Comparison of ENCODE assay signal across 1 cellular context in the genomic region with DNA sequence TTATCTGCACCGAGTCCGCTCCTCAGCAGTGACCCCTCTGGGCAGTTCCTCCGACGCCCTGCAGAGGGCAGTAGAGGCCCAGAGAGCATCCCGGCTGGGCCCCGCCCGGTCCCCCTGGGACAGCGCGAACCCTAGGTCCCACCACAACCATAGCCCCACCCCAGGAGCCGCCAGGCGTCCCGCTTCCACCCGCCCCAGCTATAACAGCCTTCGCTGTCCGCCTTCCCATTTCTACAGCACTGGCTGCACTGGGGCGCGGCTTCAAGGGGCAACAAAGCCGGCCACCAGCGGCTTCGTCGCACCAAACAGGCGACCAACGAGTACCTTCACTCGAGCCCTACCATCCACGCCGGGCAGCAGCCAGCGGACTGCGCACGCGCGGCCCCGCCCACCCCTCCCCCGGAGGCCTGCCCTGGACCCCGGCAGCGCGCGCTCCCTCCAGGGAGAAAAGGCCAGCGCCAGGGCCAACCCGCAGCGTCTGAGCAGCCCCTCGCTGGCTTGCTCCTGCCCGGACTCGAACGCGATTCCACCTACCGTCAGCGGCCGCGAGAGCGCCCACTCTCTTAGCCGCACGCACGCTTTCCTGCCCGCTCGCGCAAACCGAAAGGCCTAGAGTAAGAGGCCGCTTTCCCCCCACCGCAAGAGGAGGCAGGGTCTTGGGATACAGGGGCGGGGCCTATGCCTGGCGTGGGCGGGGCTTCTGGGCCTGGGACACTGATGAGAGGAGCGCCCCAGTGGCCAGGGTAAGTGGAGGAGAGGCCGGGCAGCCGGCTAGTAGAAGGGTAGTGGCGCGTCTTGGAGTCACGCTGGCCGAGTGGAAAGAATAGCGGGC.
A peak's percentile ranks its signal among the peaks of the same experiment; 100 is the strongest.
TF ChIP-seq lines count a peak whose summit lies in the region.

A gene with protein sequence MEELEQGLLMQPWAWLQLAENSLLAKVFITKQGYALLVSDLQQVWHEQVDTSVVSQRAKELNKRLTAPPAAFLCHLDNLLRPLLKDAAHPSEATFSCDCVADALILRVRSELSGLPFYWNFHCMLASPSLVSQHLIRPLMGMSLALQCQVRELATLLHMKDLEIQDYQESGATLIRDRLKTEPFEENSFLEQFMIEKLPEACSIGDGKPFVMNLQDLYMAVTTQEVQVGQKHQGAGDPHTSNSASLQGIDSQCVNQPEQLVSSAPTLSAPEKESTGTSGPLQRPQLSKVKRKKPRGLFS (minus strand): TSS at position 630 of the 832 bp plus-strand sequence. CDS start 2,453 bp downstream, outside the sequence.

TF ChIP-seq in GM12878, 131 proteins besides CTCF, POLR2A, EP300 and RAD21 (continued from another document and continues in another):
- no peak; the same call in 1 of the 2 replicates for TF ChIP-seq EED (IDR thresholded peaks at IDR 0.05; ENCODE audit: low read depth)
- no peak for TF ChIP-seq RELA (IDR thresholded peaks at IDR 0.05; ENCODE audit: borderline replicate concordance, partially characterized antibody)
- TF ChIP-seq YY1 (IDR thresholded peaks at IDR 0.05; ENCODE audit: low read depth, low read length), result peak; percentile 78
- TF ChIP-seq, protein P1, sequence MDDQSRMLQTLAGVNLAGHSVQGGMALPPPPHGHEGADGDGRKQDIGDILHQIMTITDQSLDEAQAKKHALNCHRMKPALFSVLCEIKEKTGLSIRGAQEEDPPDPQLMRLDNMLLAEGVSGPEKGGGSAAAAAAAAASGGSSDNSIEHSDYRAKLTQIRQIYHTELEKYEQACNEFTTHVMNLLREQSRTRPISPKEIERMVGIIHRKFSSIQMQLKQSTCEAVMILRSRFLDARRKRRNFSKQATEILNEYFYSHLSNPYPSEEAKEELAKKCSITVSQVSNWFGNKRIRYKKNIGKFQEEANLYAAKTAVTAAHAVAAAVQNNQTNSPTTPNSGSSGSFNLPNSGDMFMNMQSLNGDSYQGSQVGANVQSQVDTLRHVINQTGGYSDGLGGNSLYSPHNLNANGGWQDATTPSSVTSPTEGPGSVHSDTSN (IDR thresholded peaks at IDR 0.05; ENCODE audit: insufficient replicate concordance, low read depth, low read length), result no peak
- TF ChIP-seq, protein P2, sequence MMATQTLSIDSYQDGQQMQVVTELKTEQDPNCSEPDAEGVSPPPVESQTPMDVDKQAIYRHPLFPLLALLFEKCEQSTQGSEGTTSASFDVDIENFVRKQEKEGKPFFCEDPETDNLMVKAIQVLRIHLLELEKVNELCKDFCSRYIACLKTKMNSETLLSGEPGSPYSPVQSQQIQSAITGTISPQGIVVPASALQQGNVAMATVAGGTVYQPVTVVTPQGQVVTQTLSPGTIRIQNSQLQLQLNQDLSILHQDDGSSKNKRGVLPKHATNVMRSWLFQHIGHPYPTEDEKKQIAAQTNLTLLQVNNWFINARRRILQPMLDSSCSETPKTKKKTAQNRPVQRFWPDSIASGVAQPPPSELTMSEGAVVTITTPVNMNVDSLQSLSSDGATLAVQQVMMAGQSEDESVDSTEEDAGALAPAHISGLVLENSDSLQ (IDR thresholded peaks at IDR 0.05), result no peak
- no peak for TF ChIP-seq BCL11A (IDR thresholded peaks at IDR 0.05; ENCODE audit: low read depth, low read length)
- TF ChIP-seq BHLHE40 (IDR thresholded peaks at IDR 0.05; ENCODE audit: borderline replicate concordance in 1 of 2, low read depth in 2 of 2, low read length in 1 of 2), result peak; percentile 73 to 86; a peak in 3 of 4 replicates
- 0 out of 2 replicates have a peak, but pooled peaks have one; percentile 6 for TF ChIP-seq MEF2A (IDR thresholded peaks at IDR 0.05; ENCODE audit: insufficient read depth, low read depth, low read length)
- peak in 1 of 2 experiments; percentile 72; a peak in 1 of 3 replicates for TF ChIP-seq EGR1 (IDR thresholded peaks at IDR 0.05; ENCODE audit: borderline replicate concordance in 1 of 2, low read depth in 2 of 2, low read length in 2 of 2)
- peak; percentile 80 for TF ChIP-seq SMC3 (IDR thresholded peaks at IDR 0.05; ENCODE audit: borderline replicate concordance, low read length)
- TF ChIP-seq, protein P3, sequence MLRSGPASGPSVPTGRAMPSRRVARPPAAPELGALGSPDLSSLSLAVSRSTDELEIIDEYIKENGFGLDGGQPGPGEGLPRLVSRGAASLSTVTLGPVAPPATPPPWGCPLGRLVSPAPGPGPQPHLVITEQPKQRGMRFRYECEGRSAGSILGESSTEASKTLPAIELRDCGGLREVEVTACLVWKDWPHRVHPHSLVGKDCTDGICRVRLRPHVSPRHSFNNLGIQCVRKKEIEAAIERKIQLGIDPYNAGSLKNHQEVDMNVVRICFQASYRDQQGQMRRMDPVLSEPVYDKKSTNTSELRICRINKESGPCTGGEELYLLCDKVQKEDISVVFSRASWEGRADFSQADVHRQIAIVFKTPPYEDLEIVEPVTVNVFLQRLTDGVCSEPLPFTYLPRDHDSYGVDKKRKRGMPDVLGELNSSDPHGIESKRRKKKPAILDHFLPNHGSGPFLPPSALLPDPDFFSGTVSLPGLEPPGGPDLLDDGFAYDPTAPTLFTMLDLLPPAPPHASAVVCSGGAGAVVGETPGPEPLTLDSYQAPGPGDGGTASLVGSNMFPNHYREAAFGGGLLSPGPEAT (IDR thresholded peaks at IDR 0.05; ENCODE audit: low read depth), result 0 out of 2 replicates have a peak, but pooled peaks have one; percentile 9
- no peak for TF ChIP-seq FOS (IDR thresholded peaks at IDR 0.05; ENCODE audit: borderline replicate concordance, extremely low read depth, insufficient read length)
- TF ChIP-seq HCFC1 (IDR thresholded peaks at IDR 0.05; ENCODE audit: low read length), result peak; percentile 47
- TF ChIP-seq CREM (IDR thresholded peaks at IDR 0.05; ENCODE audit: low read depth), result peak; percentile 13; the same call in 1 of the 2 replicates
- peak; percentile 55; the same call in 1 of the 2 replicates for TF ChIP-seq POLR2AphosphoS5 (IDR thresholded peaks at IDR 0.05; ENCODE audit: low read length)
- TF ChIP-seq RUNX3 (IDR thresholded peaks at IDR 0.05; ENCODE audit: low read length), result peak; percentile 86
- peak; percentile 64; the same call in 1 of the 2 replicates for TF ChIP-seq NR2F1 (conservative IDR thresholded peaks at IDR 0.05)
- no peak for TF ChIP-seq ZNF207 (IDR thresholded peaks at IDR 0.05; ENCODE audit: borderline replicate concordance)
- TF ChIP-seq STAT1 (conservative IDR thresholded peaks at IDR 0.05), result no peak
- no peak for TF ChIP-seq SREBF1 (IDR thresholded peaks at IDR 0.05; ENCODE audit: low read length)
- TF ChIP-seq NRF1 (conservative IDR thresholded peaks at IDR 0.05; ENCODE audit: low read depth, low read length), result no peak
- TF ChIP-seq, protein P4, sequence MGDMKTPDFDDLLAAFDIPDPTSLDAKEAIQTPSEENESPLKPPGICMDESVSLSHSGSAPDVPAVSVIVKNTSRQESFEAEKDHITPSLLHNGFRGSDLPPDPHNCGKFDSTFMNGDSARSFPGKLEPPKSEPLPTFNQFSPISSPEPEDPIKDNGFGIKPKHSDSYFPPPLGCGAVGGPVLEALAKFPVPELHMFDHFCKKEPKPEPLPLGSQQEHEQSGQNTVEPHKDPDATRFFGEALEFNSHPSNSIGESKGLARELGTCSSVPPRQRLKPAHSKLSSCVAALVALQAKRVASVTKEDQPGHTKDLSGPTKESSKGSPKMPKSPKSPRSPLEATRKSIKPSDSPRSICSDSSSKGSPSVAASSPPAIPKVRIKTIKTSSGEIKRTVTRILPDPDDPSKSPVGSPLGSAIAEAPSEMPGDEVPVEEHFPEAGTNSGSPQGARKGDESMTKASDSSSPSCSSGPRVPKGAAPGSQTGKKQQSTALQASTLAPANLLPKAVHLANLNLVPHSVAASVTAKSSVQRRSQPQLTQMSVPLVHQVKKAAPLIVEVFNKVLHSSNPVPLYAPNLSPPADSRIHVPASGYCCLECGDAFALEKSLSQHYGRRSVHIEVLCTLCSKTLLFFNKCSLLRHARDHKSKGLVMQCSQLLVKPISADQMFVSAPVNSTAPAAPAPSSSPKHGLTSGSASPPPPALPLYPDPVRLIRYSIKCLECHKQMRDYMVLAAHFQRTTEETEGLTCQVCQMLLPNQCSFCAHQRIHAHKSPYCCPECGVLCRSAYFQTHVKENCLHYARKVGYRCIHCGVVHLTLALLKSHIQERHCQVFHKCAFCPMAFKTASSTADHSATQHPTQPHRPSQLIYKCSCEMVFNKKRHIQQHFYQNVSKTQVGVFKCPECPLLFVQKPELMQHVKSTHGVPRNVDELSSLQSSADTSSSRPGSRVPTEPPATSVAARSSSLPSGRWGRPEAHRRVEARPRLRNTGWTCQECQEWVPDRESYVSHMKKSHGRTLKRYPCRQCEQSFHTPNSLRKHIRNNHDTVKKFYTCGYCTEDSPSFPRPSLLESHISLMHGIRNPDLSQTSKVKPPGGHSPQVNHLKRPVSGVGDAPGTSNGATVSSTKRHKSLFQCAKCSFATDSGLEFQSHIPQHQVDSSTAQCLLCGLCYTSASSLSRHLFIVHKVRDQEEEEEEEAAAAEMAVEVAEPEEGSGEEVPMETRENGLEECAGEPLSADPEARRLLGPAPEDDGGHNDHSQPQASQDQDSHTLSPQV (IDR thresholded peaks at IDR 0.05), result no peak
- TF ChIP-seq WRNIP1 (IDR thresholded peaks at IDR 0.05; ENCODE audit: borderline replicate concordance, low read depth, low read length), result no peak
- TF ChIP-seq, protein P5, sequence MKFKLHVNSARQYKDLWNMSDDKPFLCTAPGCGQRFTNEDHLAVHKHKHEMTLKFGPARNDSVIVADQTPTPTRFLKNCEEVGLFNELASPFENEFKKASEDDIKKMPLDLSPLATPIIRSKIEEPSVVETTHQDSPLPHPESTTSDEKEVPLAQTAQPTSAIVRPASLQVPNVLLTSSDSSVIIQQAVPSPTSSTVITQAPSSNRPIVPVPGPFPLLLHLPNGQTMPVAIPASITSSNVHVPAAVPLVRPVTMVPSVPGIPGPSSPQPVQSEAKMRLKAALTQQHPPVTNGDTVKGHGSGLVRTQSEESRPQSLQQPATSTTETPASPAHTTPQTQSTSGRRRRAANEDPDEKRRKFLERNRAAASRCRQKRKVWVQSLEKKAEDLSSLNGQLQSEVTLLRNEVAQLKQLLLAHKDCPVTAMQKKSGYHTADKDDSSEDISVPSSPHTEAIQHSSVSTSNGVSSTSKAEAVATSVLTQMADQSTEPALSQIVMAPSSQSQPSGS (IDR thresholded peaks at IDR 0.05; ENCODE audit: low read length), result no peak
- TF ChIP-seq EZH2 (IDR thresholded peaks at IDR 0.05; ENCODE audit: borderline replicate concordance, control insufficient read depth, low read depth, low read length), result no peak
- peak; percentile 84 for TF ChIP-seq NBN (IDR thresholded peaks at IDR 0.05)
- TF ChIP-seq ZNF622 (IDR thresholded peaks at IDR 0.05), result no peak
- peak; percentile 70; the same call in 1 of the 2 replicates for TF ChIP-seq SMARCA5 (IDR thresholded peaks at IDR 0.05)
- no peak for TF ChIP-seq ZZZ3 (IDR thresholded peaks at IDR 0.05; ENCODE audit: control insufficient read depth, insufficient read length, low read depth)
- TF ChIP-seq IKZF2 (IDR thresholded peaks at IDR 0.05), result peak; percentile 39 to 67; a peak in 3 of 4 replicates
- TF ChIP-seq ZBED1 (IDR thresholded peaks at IDR 0.05; ENCODE audit: borderline replicate concordance), result no peak
- TF ChIP-seq IKZF1 (conservative IDR thresholded peaks at IDR 0.05), result peak; percentile 55; the same call in 1 of the 2 replicates
- TF ChIP-seq, protein P6, sequence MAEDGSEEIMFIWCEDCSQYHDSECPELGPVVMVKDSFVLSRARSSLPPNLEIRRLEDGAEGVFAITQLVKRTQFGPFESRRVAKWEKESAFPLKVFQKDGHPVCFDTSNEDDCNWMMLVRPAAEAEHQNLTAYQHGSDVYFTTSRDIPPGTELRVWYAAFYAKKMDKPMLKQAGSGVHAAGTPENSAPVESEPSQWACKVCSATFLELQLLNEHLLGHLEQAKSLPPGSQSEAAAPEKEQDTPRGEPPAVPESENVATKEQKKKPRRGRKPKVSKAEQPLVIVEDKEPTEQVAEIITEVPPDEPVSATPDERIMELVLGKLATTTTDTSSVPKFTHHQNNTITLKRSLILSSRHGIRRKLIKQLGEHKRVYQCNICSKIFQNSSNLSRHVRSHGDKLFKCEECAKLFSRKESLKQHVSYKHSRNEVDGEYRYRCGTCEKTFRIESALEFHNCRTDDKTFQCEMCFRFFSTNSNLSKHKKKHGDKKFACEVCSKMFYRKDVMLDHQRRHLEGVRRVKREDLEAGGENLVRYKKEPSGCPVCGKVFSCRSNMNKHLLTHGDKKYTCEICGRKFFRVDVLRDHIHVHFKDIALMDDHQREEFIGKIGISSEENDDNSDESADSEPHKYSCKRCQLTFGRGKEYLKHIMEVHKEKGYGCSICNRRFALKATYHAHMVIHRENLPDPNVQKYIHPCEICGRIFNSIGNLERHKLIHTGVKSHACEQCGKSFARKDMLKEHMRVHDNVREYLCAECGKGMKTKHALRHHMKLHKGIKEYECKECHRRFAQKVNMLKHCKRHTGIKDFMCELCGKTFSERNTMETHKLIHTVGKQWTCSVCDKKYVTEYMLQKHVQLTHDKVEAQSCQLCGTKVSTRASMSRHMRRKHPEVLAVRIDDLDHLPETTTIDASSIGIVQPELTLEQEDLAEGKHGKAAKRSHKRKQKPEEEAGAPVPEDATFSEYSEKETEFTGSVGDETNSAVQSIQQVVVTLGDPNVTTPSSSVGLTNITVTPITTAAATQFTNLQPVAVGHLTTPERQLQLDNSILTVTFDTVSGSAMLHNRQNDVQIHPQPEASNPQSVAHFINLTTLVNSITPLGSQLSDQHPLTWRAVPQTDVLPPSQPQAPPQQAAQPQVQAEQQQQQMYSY (CRISPR knock-in tag; IDR thresholded peaks at IDR 0.05), result no peak
- TF ChIP-seq, protein P7, sequence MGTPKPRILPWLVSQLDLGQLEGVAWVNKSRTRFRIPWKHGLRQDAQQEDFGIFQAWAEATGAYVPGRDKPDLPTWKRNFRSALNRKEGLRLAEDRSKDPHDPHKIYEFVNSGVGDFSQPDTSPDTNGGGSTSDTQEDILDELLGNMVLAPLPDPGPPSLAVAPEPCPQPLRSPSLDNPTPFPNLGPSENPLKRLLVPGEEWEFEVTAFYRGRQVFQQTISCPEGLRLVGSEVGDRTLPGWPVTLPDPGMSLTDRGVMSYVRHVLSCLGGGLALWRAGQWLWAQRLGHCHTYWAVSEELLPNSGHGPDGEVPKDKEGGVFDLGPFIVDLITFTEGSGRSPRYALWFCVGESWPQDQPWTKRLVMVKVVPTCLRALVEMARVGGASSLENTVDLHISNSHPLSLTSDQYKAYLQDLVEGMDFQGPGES (IDR thresholded peaks at IDR 0.05), result no peak
- TF ChIP-seq SIN3A (IDR thresholded peaks at IDR 0.05; ENCODE audit: low read depth, low read length), result peak; percentile 68; the same call in 1 of the 2 replicates
- no peak for TF ChIP-seq JUND (IDR thresholded peaks at IDR 0.05; ENCODE audit: low read depth, low read length)
- 0 out of 2 replicates have a peak, but pooled peaks have one; percentile 48 for TF ChIP-seq TCF3 (IDR thresholded peaks at IDR 0.05; ENCODE audit: borderline replicate concordance, insufficient read depth, low read depth, low read length)
- TF ChIP-seq NFIC (IDR thresholded peaks at IDR 0.05; ENCODE audit: low read depth, low read length), result no peak
- TF ChIP-seq, protein P8, sequence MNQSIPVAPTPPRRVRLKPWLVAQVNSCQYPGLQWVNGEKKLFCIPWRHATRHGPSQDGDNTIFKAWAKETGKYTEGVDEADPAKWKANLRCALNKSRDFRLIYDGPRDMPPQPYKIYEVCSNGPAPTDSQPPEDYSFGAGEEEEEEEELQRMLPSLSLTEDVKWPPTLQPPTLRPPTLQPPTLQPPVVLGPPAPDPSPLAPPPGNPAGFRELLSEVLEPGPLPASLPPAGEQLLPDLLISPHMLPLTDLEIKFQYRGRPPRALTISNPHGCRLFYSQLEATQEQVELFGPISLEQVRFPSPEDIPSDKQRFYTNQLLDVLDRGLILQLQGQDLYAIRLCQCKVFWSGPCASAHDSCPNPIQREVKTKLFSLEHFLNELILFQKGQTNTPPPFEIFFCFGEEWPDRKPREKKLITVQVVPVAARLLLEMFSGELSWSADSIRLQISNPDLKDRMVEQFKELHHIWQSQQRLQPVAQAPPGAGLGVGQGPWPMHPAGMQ (IDR thresholded peaks at IDR 0.05; ENCODE audit: borderline replicate concordance), result no peak
- no peak for TF ChIP-seq MYB (IDR thresholded peaks at IDR 0.05; ENCODE audit: borderline replicate concordance, low read depth, low read length)
